8 cellular contexts compared by ENCODE assay signal in the genomic region with DNA sequence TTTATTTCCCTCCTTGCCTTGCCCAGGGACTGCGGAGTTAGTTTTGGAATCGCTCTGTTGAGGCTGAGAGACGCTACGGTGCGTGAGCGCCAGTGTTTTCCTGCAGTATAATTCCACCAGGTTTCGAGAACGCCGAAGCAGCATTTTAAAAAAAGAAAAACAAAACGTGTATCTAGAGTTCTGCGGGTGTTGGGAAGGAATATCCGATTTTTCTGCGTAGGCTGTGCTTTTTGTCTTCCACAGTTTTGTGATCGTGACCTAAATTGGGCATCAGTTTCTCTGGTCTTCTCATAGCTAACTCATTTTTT. TPM values are rescaled to one million over a fixed set of nuclear protein-coding genes. Genes with fewer than 3 reads are reported as not detected.
DNase-seq lines count a peak whose midpoint lies in the region; ATAC-seq lines count a peak whose summit lies in the region.

No MANE protein-coding gene starts in this region.

- no peak for ATAC-seq in GM21737 (IDR thresholded peaks at IDR 0.05; ENCODE audit: unreplicated experiment)

- H3K9me3 ChIP-seq in iPS-15b (ENCODE audit: control insufficient read depth, insufficient read depth, low read length) (no peaks in the 10 kb centered on the region), stomach smooth muscle (ENCODE audit: control insufficient read depth in 2 of 2, low read length in 2 of 2) (no peaks in the 10 kb centered on the region)

- no peaks in the 10 kb centered on the region for H3K27me3 Mint-ChIP-seq in activated CD4-positive, alpha-beta memory T cell treated with anti-CD3 and anti-CD28 coated beads for 36 hours

- CTCF ChIA-PET in activated CD4-positive, alpha-beta memory T cell treated with anti-CD3 and anti-CD28 coated beads for 36 hours (lab: Charles Lee) = no interaction called here

- H3K27me3 ChIP-seq in iPS-15b (ENCODE audit: control insufficient read depth, insufficient read depth, low read length) = no peaks in the 10 kb centered on the region
- no peaks in the 10 kb centered on the region for H3K27me3 ChIP-seq in stomach smooth muscle (ENCODE audit: control insufficient read depth in 1 of 2, insufficient read depth in 2 of 2, low read length in 2 of 2)

- POLR2A ChIA-PET in activated CD4-positive, alpha-beta memory T cell treated with anti-CD3 and anti-CD28 coated beads for 36 hours (lab: Charles Lee) = no interaction called here

- H3K4me1 ChIP-seq in iPS-15b (ENCODE audit: control insufficient read depth, insufficient read depth, low read length) (peaks cover 2% of the 10 kb centered on the region), stomach smooth muscle (ENCODE audit: control insufficient read depth, insufficient read depth, low read length) (no peaks in the 10 kb centered on the region)

- H3K9ac ChIP-seq in iPS-15b (ENCODE audit: low read depth, low read length) (peak overlapping the region; percentile 96), stomach smooth muscle (ENCODE audit: low read length in 2 of 2) (peak overlapping the region; percentile 91 to 97)

- H3K4me1 Mint-ChIP-seq in activated CD4-positive, alpha-beta memory T cell treated with anti-CD3 and anti-CD28 coated beads for 36 hours (ENCODE audit: low read depth) = peaks cover 15% of the 10 kb centered on the region

- H3K4me3 Mint-ChIP-seq in activated CD4-positive, alpha-beta memory T cell treated with anti-CD3 and anti-CD28 coated beads for 36 hours = peak overlapping the region; percentile 87

- H3K4me3 ChIP-seq in iPS-15b (ENCODE audit: low read depth, low read length) = peak overlapping the region; percentile 98
- peak overlapping the region; percentile 63 to 91 for H3K4me3 ChIP-seq in stomach smooth muscle (ENCODE audit: low read length in 2 of 2)

- H3K27ac Mint-ChIP-seq in activated CD4-positive, alpha-beta memory T cell treated with anti-CD3 and anti-CD28 coated beads for 36 hours = peak overlapping the region; percentile 68

- peak; percentile 41 for DNase-seq in NCI-H1092 treated with DMSO at 0.1 percent for 48 hours (lab: John Stamatoyannopoulos, UW)
- DNase-seq in NCI-H1092 (lab: John Stamatoyannopoulos, UW) = no peak
- DNase-seq in activated CD4-positive, alpha-beta memory T cell treated with anti-CD3 and anti-CD28 coated beads for 36 hours = no peak
- DNase-seq in SW 1271 (lab: John Stamatoyannopoulos, UW) = no peak
- no peak for DNase-seq in UCSD-AML1 (lab: John Stamatoyannopoulos, UW; ENCODE audit: unreplicated experiment)

- peak overlapping the region; percentile 94 for H3K27ac ChIP-seq in stomach smooth muscle (ENCODE audit: low read length)

- H3K9me3 Mint-ChIP-seq in activated CD4-positive, alpha-beta memory T cell treated with anti-CD3 and anti-CD28 coated beads for 36 hours = no peaks in the 10 kb centered on the region

- peaks cover under 1% of the 10 kb centered on the region for H3K36me3 Mint-ChIP-seq in activated CD4-positive, alpha-beta memory T cell treated with anti-CD3 and anti-CD28 coated beads for 36 hours

- no peaks in the 10 kb centered on the region for H3K36me3 ChIP-seq in iPS-15b (ENCODE audit: control insufficient read depth, insufficient read depth, low read length)
- no peaks in the 10 kb centered on the region for H3K36me3 ChIP-seq in stomach smooth muscle (ENCODE audit: control insufficient read depth in 2 of 2, insufficient read depth in 2 of 2, low read length in 2 of 2)

- intact Hi-C loops in activated CD4-positive, alpha-beta memory T cell treated with anti-CD3 and anti-CD28 coated beads for 36 hours (cut with micrococcal nuclease) = loop anchor here (1.0 to 10.0 kb wide), 4 partner anchors 75 to 1355 kb away; a partner anchor contains a TSS

RNA-seq across cellular contexts. Expression of a gene that starts 0.8 kb away (rescaled TPM):
- 10 to 100 TPM; 59.0 to 62.5 TPM for total RNA-seq in activated CD4-positive, alpha-beta memory T cell treated with anti-CD3 and anti-CD28 coated beads for 36 hours
